ENCODE assay signal across 18 cellular contexts in the genomic region with DNA sequence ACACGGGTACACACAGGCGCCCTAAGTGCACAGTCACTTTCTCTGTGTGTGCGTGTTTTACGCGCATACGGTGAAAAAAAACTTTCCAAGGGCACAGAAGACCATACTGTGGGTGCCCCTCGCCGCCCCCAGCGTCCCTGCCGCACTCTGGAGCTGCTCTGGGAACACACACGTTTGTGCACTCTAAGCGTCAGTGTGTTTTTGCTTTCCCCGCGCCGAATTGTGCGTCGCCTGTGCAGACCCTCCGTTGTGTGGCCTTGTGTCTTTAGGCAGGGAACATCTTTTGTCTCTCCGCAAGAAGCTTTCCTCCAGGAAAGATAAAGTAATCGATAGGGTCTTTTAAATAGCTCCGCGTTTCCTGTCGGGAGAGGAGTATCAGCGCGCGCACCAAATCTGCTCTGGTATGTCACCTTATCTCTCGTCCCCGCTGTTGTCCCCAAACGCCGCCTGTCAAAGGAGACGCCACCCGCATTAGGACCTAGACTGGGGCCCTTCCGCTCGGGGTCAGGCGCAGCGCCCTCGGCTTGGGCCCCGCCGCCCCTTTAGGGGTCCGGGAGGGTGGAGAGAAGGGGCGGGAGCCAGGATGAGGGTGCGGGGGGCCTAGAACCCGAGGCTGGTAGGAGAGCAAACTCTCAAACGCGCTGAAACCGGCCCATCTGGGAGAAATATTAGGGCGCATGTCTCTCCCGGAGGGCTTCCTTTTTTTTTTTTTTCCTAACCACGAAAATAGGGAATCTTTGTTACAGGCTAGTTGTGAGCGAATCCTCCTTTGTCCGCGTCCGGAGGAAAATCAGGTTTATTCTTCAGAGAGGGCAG. TPM values are rescaled to one million over a fixed set of nuclear protein-coding genes. Genes with fewer than 3 reads are reported as not detected.
A peak's percentile ranks its signal among the peaks of the same experiment; 100 is the strongest.
DNase-seq lines count a peak whose midpoint lies in the region; ATAC-seq and TF ChIP-seq lines count a peak whose summit lies in the region.
"Had no signal": no experiment of that assay in that cellular context is flagged by ENCODE, and none has a peak within 500 bp of the region (broad histone marks: within the 10 kb centered on the region; RNA-seq: fewer than 3 reads in every experiment).

No MANE protein-coding gene starts in this region.

- no peak for TF ChIP-seq RAD21 in IMR-90 (IDR thresholded peaks at IDR 0.05; ENCODE audit: low read length)

- ATAC-seq in GM23338 (peak; percentile 12), IMR-90 (ENCODE audit: low read depth) (no peak), left cardiac atrium (peak; percentile 41 to 57), GM21737 (IDR thresholded peaks at IDR 0.05; ENCODE audit: unreplicated experiment) (no peak), HG03280 (IDR thresholded peaks at IDR 0.05; ENCODE audit: unreplicated experiment) (no peak)
- ATAC-seq: left lobe of liver, upper lobe of right lung had no signal

- dilution Hi-C loops in IMR-90 (cut with HindIII; ENCODE audit: low sequenced_read_pairs, unreplicated experiment) = no loop called here

- H4K20me1 ChIP-seq in GM23338 (replicated peaks; ENCODE audit: insufficient read depth) = peaks cover 18% of the 10 kb centered on the region
- peaks cover 11% of the 10 kb centered on the region; the same call in 1 of the 2 replicates for H4K20me1 ChIP-seq in IMR-90 (ENCODE audit: insufficient read depth, low read length)
- H4K20me1 ChIP-seq in OCI-LY7 (ENCODE audit: insufficient read depth, low read length) = no peaks in the 10 kb centered on the region

- peak overlapping the region; percentile 63; the same call in 1 of the 2 replicates for H2AFZ ChIP-seq in GM23338
- no peak overlapping the region for H2AFZ ChIP-seq in IMR-90 (replicated peaks; ENCODE audit: low read length, poor library complexity)
- no peak overlapping the region for H2AFZ ChIP-seq in OCI-LY7 (ENCODE audit: low read length)

- H3K4me1 ChIP-seq in GM23338 (ENCODE audit: insufficient read depth) (peaks cover 75% of the 10 kb centered on the region), IMR-90 (ENCODE audit: control insufficient read depth, insufficient read depth, low read length) (no peaks in the 10 kb centered on the region), mesodermal cell (ENCODE audit: control insufficient read depth, insufficient read depth, low read length, poor library complexity, severe bottlenecking) (peaks cover 11% of the 10 kb centered on the region), OCI-LY7 (ENCODE audit: insufficient read depth, low read length, poor library complexity, severe bottlenecking) (no peaks in the 10 kb centered on the region)
- H3K4me1 ChIP-seq: BE2C had no signal

- H3K4me2 ChIP-seq in GM23338 (peak overlapping the region; percentile 77), IMR-90 (ENCODE audit: low read depth, low read length) (no peak overlapping the region), OCI-LY7 (ENCODE audit: low read length) (no peak overlapping the region)
- H3K4me2 ChIP-seq: SK-N-SH had no signal

- H3K56ac ChIP-seq in IMR-90 (ENCODE audit: extremely low read depth, insufficient read depth, low read length) = no peak overlapping the region

- TF ChIP-seq POLR2A in IMR-90 (IDR thresholded peaks at IDR 0.05; ENCODE audit: low read depth, low read length) = no peak

- POLR2A ChIA-PET in IMR-90 (lab: Charles Lee; ENCODE audit: unreplicated experiment) (no interaction called here), OCI-LY7 (lab: Charles Lee) (no interaction called here)

- no peak overlapping the region for H2BK20ac ChIP-seq in IMR-90 (ENCODE audit: low read depth, low read length)

- no peaks in the 10 kb centered on the region for H3K36me3 ChIP-seq in GM23338 (ENCODE audit: insufficient read depth)
- no peaks in the 10 kb centered on the region for H3K36me3 ChIP-seq in IMR-90 (ENCODE audit: control insufficient read depth, insufficient read depth, low read length)
- H3K36me3 ChIP-seq in mesodermal cell (ENCODE audit: control insufficient read depth, insufficient read depth, low read length) = no peaks in the 10 kb centered on the region
- H3K36me3 ChIP-seq in OCI-LY7 (ENCODE audit: insufficient read depth, low read length) = no peaks in the 10 kb centered on the region
- H3K36me3 ChIP-seq: BE2C, upper lobe of right lung had no signal

- H4K8ac ChIP-seq in IMR-90 (ENCODE audit: low read depth in 2 of 2, low read length in 2 of 2) = no peak overlapping the region

- peaks cover 2% of the 10 kb centered on the region; the same call in 1 of the 3 replicates for H3K9me3 Mint-ChIP-seq in GM23338

- no peak for TF ChIP-seq CTCF in GM23338 (conservative IDR thresholded peaks at IDR 0.05; ENCODE audit: low read depth in 2 of 2)
- no peak for TF ChIP-seq CTCF in IMR-90 (conservative IDR thresholded peaks at IDR 0.05; ENCODE audit: low read depth, low read length)
- no peak for TF ChIP-seq CTCF in OCI-LY7 (conservative IDR thresholded peaks at IDR 0.05; ENCODE audit: low read length)

- peak overlapping the region; percentile 18 for H2AK9ac ChIP-seq in IMR-90 (replicated peaks; ENCODE audit: low read depth, low read length, poor library complexity)

- DNase-seq in GM23338 (ENCODE audit: low spot score) (peak; percentile 71), IMR-90 (no peak), left cardiac atrium (no peak), OCI-LY7 (ENCODE audit: low spot score) (no peak), D341Med (ENCODE audit: low spot score) (no peak)
- DNase-seq: activated CD4-positive, alpha-beta T cell treated with anti-CD3 and anti-CD28 coated beads, Interleukin-2, amount 50 U/mL, for 1 hour; BE2C; HCEC 1CT; hypothalamus; Karpas-422; NCI-H1105 treated with DMSO at 0.1 percent for 48 hours; SK-N-SH; stimulated activated naive CD4-positive, alpha-beta T cell treated with Interleukin-2 at 50 U/mL for 16 hours; upper lobe of right lung had no signal

- H3K9me2 ChIP-seq in GM23338 (ENCODE audit: insufficient read depth) = no peaks in the 10 kb centered on the region
- H3K9me2 ChIP-seq in OCI-LY7 (ENCODE audit: insufficient read depth, low read length) = no peaks in the 10 kb centered on the region
- H3K9me2 ChIP-seq: SK-N-SH had no signal

- peaks cover 34% of the 10 kb centered on the region; the same call in 1 of the 2 replicates for H3F3A ChIP-seq in GM23338 (replicated peaks; ENCODE audit: low read depth)

- H3K27ac Mint-ChIP-seq in GM23338 = no peak overlapping the region

- peak overlapping the region; percentile 50 for H3K4me3 ChIP-seq in GM23338
- H3K4me3 ChIP-seq in IMR-90 (ENCODE audit: insufficient read depth, low read depth, low read length) = no peak overlapping the region
- H3K4me3 ChIP-seq in mesodermal cell (ENCODE audit: extremely low read depth, insufficient read depth, low read length, poor library complexity, severe bottlenecking) = peak overlapping the region; percentile 20
- no peak overlapping the region for H3K4me3 ChIP-seq in OCI-LY7 (ENCODE audit: low read depth, low read length, poor library complexity, severe bottlenecking)
- H3K4me3 ChIP-seq: upper lobe of right lung had no signal

- no peak overlapping the region for H3K18ac ChIP-seq in IMR-90 (ENCODE audit: low read depth, low read length)

- no TSS peak for BruUV-seq in IMR-90 (replicated peaks; lab: Mats Ljungman, UMichigan)
- BruUV-seq in OCI-LY7 (replicated peaks; lab: Mats Ljungman, UMichigan) = no TSS peak

- peaks cover 41% of the 10 kb centered on the region for H3K4me1 Mint-ChIP-seq in GM23338

- H3K79me2 ChIP-seq in GM23338 (replicated peaks; ENCODE audit: insufficient read depth) (no peaks in the 10 kb centered on the region), OCI-LY7 (ENCODE audit: insufficient read depth, low read depth, low read length) (no peaks in the 10 kb centered on the region)

- H4K5ac ChIP-seq in IMR-90 (ENCODE audit: low read depth, low read length) = no peak overlapping the region

- no peak overlapping the region for H3K27ac ChIP-seq in GM23338 (ENCODE audit: low read depth)
- no peak overlapping the region for H3K27ac ChIP-seq in IMR-90 (ENCODE audit: insufficient read depth, low read length)
- peak overlapping the region; percentile 82 for H3K27ac ChIP-seq in mesodermal cell (ENCODE audit: low read depth, low read length, severe bottlenecking)
- no peak overlapping the region for H3K27ac ChIP-seq in OCI-LY7 (ENCODE audit: low read depth, low read length, poor library complexity, severe bottlenecking)
- H3K27ac ChIP-seq: upper lobe of right lung had no signal

- peaks cover 16% of the 10 kb centered on the region; the same call in 1 of the 2 replicates for H3K9me3 ChIP-seq in IMR-90 (ENCODE audit: control insufficient read depth, insufficient read depth, low read length)
- no peaks in the 10 kb centered on the region for H3K9me3 ChIP-seq in mesodermal cell (ENCODE audit: control insufficient read depth, low read length)
- no peaks in the 10 kb centered on the region for H3K9me3 ChIP-seq in OCI-LY7 (ENCODE audit: low read length)
- H3K9me3 ChIP-seq: BE2C, SK-N-SH, upper lobe of right lung had no signal

- 4% methylated on average over 11 of the region's 53 CpGs; no CpG with 5 or more reads in 1 of the 2 experiments for WGBS in IMR-90 (ENCODE audit: extremely low coverage in 2 of 2, insufficient read length in 1 of 2), 2 experiments
- 3 to 4% methylated on average over 43 to 53 of the region's 53 CpGs for WGBS in mesodermal cell (ENCODE audit: insufficient coverage in 2 of 2), 2 experiments

- H3K14ac ChIP-seq in IMR-90 (replicated peaks; ENCODE audit: low read depth, low read length) = no peak overlapping the region

- H3K23ac ChIP-seq in IMR-90 (ENCODE audit: low read depth, low read length) = 0 out of 2 replicates have a peak overlapping the region, but pooled peaks have one; percentile 33

- in situ Hi-C loops in IMR-90 (cut with MboI; ENCODE audit: low sequenced_read_pairs) = no loop called here

- no peak overlapping the region for H2BK5ac ChIP-seq in IMR-90 (ENCODE audit: low read depth, low read length, poor library complexity, severe bottlenecking)

- H3K9me1 ChIP-seq in IMR-90 (ENCODE audit: insufficient read depth, low read length) = no peaks in the 10 kb centered on the region

- H3K27me3 ChIP-seq in GM23338 (ENCODE audit: insufficient read depth) (peaks cover 100% of the 10 kb centered on the region), IMR-90 (ENCODE audit: control insufficient read depth, insufficient read depth, low read length) (peaks cover 83% of the 10 kb centered on the region)

- no peak overlapping the region for H3K4ac ChIP-seq in IMR-90 (ENCODE audit: low read depth, low read length)

- H3K36me3 Mint-ChIP-seq in GM23338 (ENCODE audit: low read depth) = no peaks in the 10 kb centered on the region

- H2BK120ac ChIP-seq in IMR-90 (ENCODE audit: low read depth, low read length) = no peak overlapping the region

- CTCF ChIA-PET in IMR-90 (lab: Yijun Ruan, JAX) = interaction anchor here (0.6 kb wide), 1 partner anchor 504 kb away, joined by 5 read pairs; no protein-coding TSS in a partner anchor
- CTCF ChIA-PET in OCI-LY7 (lab: Charles Lee; ENCODE audit: unreplicated experiment) = no interaction called here

- H2AK5ac ChIP-seq in IMR-90 (ENCODE audit: low read depth, low read length) = no peak overlapping the region

- peak overlapping the region; percentile 60 for H3K4me3 Mint-ChIP-seq in GM23338

- H2BK15ac ChIP-seq in IMR-90 (ENCODE audit: low read depth, low read length) = no peak overlapping the region

- intact Hi-C loops in IMR-90 (cut with micrococcal nuclease) (no loop called here), left cardiac atrium (cut with DNase I) (loop anchor here in 1 of 2 donors (10.0 kb wide), 1 partner anchor 79 kb away; the partner anchor contains the start of gene STC2), OCI-LY7 (cut with micrococcal nuclease; ENCODE audit: unreplicated experiment) (no loop called here)

- no peak overlapping the region for H4K91ac ChIP-seq in IMR-90 (ENCODE audit: insufficient read depth, low read depth, low read length)

- H3K27me3 Mint-ChIP-seq in GM23338 (ENCODE audit: insufficient read depth, low read depth, poor library complexity) = peaks cover 96% of the 10 kb centered on the region

- H3K9ac ChIP-seq in IMR-90 (ENCODE audit: low read depth, low read length) = no peak overlapping the region
- H3K9ac ChIP-seq: SK-N-SH had no signal

- no peaks in the 10 kb centered on the region for H3K79me1 ChIP-seq in IMR-90 (ENCODE audit: low read depth in 1 of 2, low read length in 2 of 2)

RNA-seq across cellular contexts. Expression of gene NKX2-5, which starts 10.5 kb away (rescaled TPM):
- total RNA-seq in GM23338 (2014; rRNA removed; shearing (Covaris generic)) = 0.21 TPM in 1 of 2 replicates, not detected in the other
- polyA plus RNA-seq in GM23338 (2016; fragmentation: Nextera tagmentation; extraction: Ambion mirVana) (0.78 TPM in 1 of 2 replicates, not detected in the other), IMR-90 (2012; rRNA removed) (not detected in 2 replicates)
- total RNA-seq in IMR-90 (2012; rRNA removed) (not detected in 2 replicates), left cardiac atrium (100 to 1,000 TPM; 148 to 157 TPM), OCI-LY7 (2022) (not detected in 2 replicates)
- polyA plus RNA-seq in IMR-90 (2012; cell fraction: cytosol; rRNA removed) = not detected in 2 replicates
- polyA plus RNA-seq in IMR-90 (2012; cell fraction: nucleus; rRNA removed; ENCODE audit: low replicate concordance) = 0.03 and 0.05 TPM in 2 replicates
- polyA plus RNA-seq in mesodermal cell (2013, experiment 1 of 2) = 66.8 TPM
- 61.6 TPM for polyA plus RNA-seq in mesodermal cell (2013, experiment 2 of 2)
- not detected in 2 replicates for total RNA-seq in OCI-LY7 (2014; rRNA removed; shearing (Covaris generic))
- total RNA-seq: left lobe of liver, upper lobe of right lung had no signal
- polyA plus RNA-seq: SK-N-SH had no signal

Comparison
In these comparisons a context has a peak if more than half of its experiments do, and no peak if none do; other contexts are left out.
1. ATAC-seq: peak in GM23338 (single experiment) and left cardiac atrium (2 of 2); none in IMR-90 (single experiment), GM21737 (single experiment) and HG03280 (single experiment).
2. H3K4me3 ChIP-seq: peak in GM23338 (single experiment) and mesodermal cell (single experiment); none in IMR-90 (single experiment) and OCI-LY7 (single experiment).
3. RNA of gene NKX2-5, which starts 10.5 kb away (total RNA-seq): 148 to 157 TPM in left cardiac atrium; 0.21 TPM in GM23338, not detected in IMR-90 and not detected in OCI-LY7; every median in the first group is over 100 times any median in the second.